ENCODE assay signal across 14 cellular contexts in genomic region chr5:122906768-122907167, GRCh38.
A peak's percentile ranks its signal among the peaks of the same experiment; 100 is the strongest.
DNase-seq lines count a peak whose midpoint lies in the region; ATAC-seq, FAIRE-seq and TF ChIP-seq lines count a peak whose summit lies in the region.
"Had no signal": no experiment of that assay in that cellular context is flagged by ENCODE, and none has a peak within 500 bp of the region (broad histone marks: within the 10 kb centered on the region; RNA-seq: fewer than 3 reads in every experiment).

No MANE protein-coding gene starts in this region.

- DNase-seq in A549 (ENCODE audit: low read depth in 1 of 2, low spot score in 1 of 2) (no peak), mammary epithelial cell (peak; percentile 8), keratinocyte (ENCODE audit: low read depth, low spot score) (no peak), RKO (ENCODE audit: low spot score) (no peak), OCI-LY7 (ENCODE audit: low spot score) (no peak), T-helper 9 cell (no peak)
- DNase-seq in stimulated activated CD4-positive, alpha-beta T cell treated with anti-CD3 and anti-CD28 coated beads, Interleukin-2, amount 100 ng/mL, for 24 hours: no peak
- DNase-seq: activated naive CD4-positive, alpha-beta T cell treated with Interleukin-2 at 50 U/mL for 16 hours; H7; lower lobe of right lung; NCI-H2171; spleen; WERI-Rb-1 had no signal

- intact Hi-C loops in mammary epithelial cell (cut with micrococcal nuclease) (no loop called here), OCI-LY7 (cut with micrococcal nuclease; ENCODE audit: unreplicated experiment) (no loop called here)

- 52% methylated on average over 4 of the region's 4 CpGs for WGBS in A549 (ENCODE audit: missing lambda C conversion rate)
- WGBS in mammary epithelial cell (ENCODE audit: low coverage, missing lambda C conversion rate): 60% methylated on average over 1 of the region's 4 CpGs

- CTCF ChIA-PET in A549 (lab: Yijun Ruan, JAX): interaction anchor here (2.9 kb wide), 1 partner anchor 11 kb away, joined by 9 read pairs; no protein-coding TSS in a partner anchor
- CTCF ChIA-PET in mammary epithelial cell (lab: Charles Lee; ENCODE audit: low non-redundant PET): no interaction called here
- CTCF ChIA-PET in OCI-LY7 (lab: Charles Lee; ENCODE audit: unreplicated experiment): no interaction called here

- H3K9ac ChIP-seq in HUES48 (ENCODE audit: low read depth, low read length): no peak overlapping the region
- no peak overlapping the region for H3K9ac ChIP-seq in mammary epithelial cell (ENCODE audit: insufficient read depth, low read length)
- H3K9ac ChIP-seq in keratinocyte (ENCODE audit: control insufficient read depth, extremely low read depth, insufficient read depth, low read length): no peak overlapping the region

- no peak for TF ChIP-seq RAD21 in A549 (conservative IDR thresholded peaks at IDR 0.05 in 1 of 2, IDR thresholded peaks at IDR 0.05 in 1 of 2)

- no peaks in the 10 kb centered on the region for H3K36me3 ChIP-seq in HUES48 (ENCODE audit: control insufficient read depth, insufficient read depth, low read length)
- H3K36me3 ChIP-seq in mammary epithelial cell (ENCODE audit: insufficient read depth, low read length): no peaks in the 10 kb centered on the region
- H3K36me3 ChIP-seq in keratinocyte (ENCODE audit: control insufficient read depth in 2 of 2, extremely low read depth in 1 of 2, insufficient read depth in 2 of 2, low read length in 2 of 2): no peaks in the 10 kb centered on the region
- H3K36me3 ChIP-seq in OCI-LY7 (ENCODE audit: insufficient read depth, low read length): no peaks in the 10 kb centered on the region
- H3K36me3 ChIP-seq: lower lobe of right lung, spleen, WERI-Rb-1 had no signal

- TF ChIP-seq CTCF in A549 (IDR thresholded peaks at IDR 0.05) (no peak), mammary epithelial cell (conservative IDR thresholded peaks at IDR 0.05 in 1 of 2, IDR thresholded peaks at IDR 0.05 in 1 of 2; ENCODE audit: extremely low read depth in 1 of 2, insufficient read depth in 1 of 2, low read depth in 1 of 2, low read length in 2 of 2) (no peak), keratinocyte (optimal IDR thresholded peaks at IDR 0.05 in 1 of 3, IDR thresholded peaks at IDR 0.05 in 1 of 3, conservative IDR thresholded peaks at IDR 0.05 in 1 of 3; ENCODE audit: extremely low read depth in 1 of 3, insufficient read depth in 2 of 3, low read length in 3 of 3) (no peak), OCI-LY7 (conservative IDR thresholded peaks at IDR 0.05; ENCODE audit: low read length) (no peak)

- peaks cover 63% of the 10 kb centered on the region for H3K79me2 ChIP-seq in mammary epithelial cell (ENCODE audit: insufficient read depth, low read length)
- peaks cover 21% of the 10 kb centered on the region for H3K79me2 ChIP-seq in keratinocyte (ENCODE audit: control insufficient read depth, insufficient read depth, low read length)
- no peaks in the 10 kb centered on the region for H3K79me2 ChIP-seq in OCI-LY7 (ENCODE audit: insufficient read depth, low read depth, low read length)

- peak overlapping the region; percentile 43 to 59; a peak in 3 of 6 replicates for H3K27ac ChIP-seq in A549
- H3K27ac ChIP-seq in HUES48 (ENCODE audit: low read depth, low read length): peak overlapping the region; percentile 53
- peak overlapping the region; percentile 48 for H3K27ac ChIP-seq in mammary epithelial cell (ENCODE audit: insufficient read depth, low read depth, low read length)
- peak overlapping the region; percentile 23 for H3K27ac ChIP-seq in keratinocyte (ENCODE audit: control insufficient read depth, insufficient read depth, low read length)
- no peak overlapping the region for H3K27ac ChIP-seq in OCI-LY7 (ENCODE audit: low read depth, low read length, poor library complexity, severe bottlenecking)
- H3K27ac ChIP-seq: lower lobe of right lung, spleen, WERI-Rb-1 had no signal

- no peak for TF ChIP-seq POLR2A in A549 (IDR thresholded peaks at IDR 0.05; ENCODE audit: low read length)

- H3K4me3 ChIP-seq in A549 (no peak overlapping the region), HUES48 (ENCODE audit: low read depth, low read length) (no peak overlapping the region), mammary epithelial cell (replicated peaks in 1 of 3; ENCODE audit: insufficient read depth in 1 of 3, low read depth in 2 of 3, low read length in 3 of 3) (no peak overlapping the region), keratinocyte (ENCODE audit: control insufficient read depth in 2 of 3, extremely low read depth in 1 of 3, insufficient read depth in 2 of 3, low read depth in 1 of 3, low read length in 3 of 3) (peak overlapping the region in 1 of 3 experiments; percentile 4), OCI-LY7 (ENCODE audit: low read depth, low read length, poor library complexity, severe bottlenecking) (no peak overlapping the region)
- H3K4me3 ChIP-seq: lower lobe of right lung, spleen had no signal

- dilution Hi-C loops in mammary epithelial cell (cut with HindIII; ENCODE audit: low sequenced_read_pairs): no loop called here
- dilution Hi-C loops in keratinocyte (cut with MboI; ENCODE audit: extremely low pct_ligation_motif_present, low sequenced_read_pairs): no loop called here

- peaks cover 23% of the 10 kb centered on the region for H3K4me1 ChIP-seq in A549
- peaks cover 14% of the 10 kb centered on the region for H3K4me1 ChIP-seq in HUES48 (ENCODE audit: control insufficient read depth, insufficient read depth, low read length)
- H3K4me1 ChIP-seq in mammary epithelial cell (ENCODE audit: insufficient read depth, low read length): peaks cover 10% of the 10 kb centered on the region
- peaks cover 14% of the 10 kb centered on the region for H3K4me1 ChIP-seq in keratinocyte (ENCODE audit: control insufficient read depth, extremely low read depth, insufficient read depth, low read length)
- H3K4me1 ChIP-seq in OCI-LY7 (ENCODE audit: insufficient read depth, low read length, poor library complexity, severe bottlenecking): no peaks in the 10 kb centered on the region

- POLR2A ChIA-PET in A549 (lab: Yijun Ruan, JAX): no interaction called here
- POLR2A ChIA-PET in OCI-LY7 (lab: Charles Lee): interaction anchor here (0.6 kb wide), 1 partner anchor 447 kb away, joined by 3 read pairs; no protein-coding TSS in a partner anchor

- H2AFZ ChIP-seq in mammary epithelial cell (ENCODE audit: low read depth, low read length): no peak overlapping the region
- no peak overlapping the region for H2AFZ ChIP-seq in keratinocyte (ENCODE audit: control insufficient read depth, low read length)
- H2AFZ ChIP-seq in OCI-LY7 (ENCODE audit: low read length): no peak overlapping the region

- no TSS peak for BruUV-seq in mammary epithelial cell (replicated peaks; lab: Mats Ljungman, UMichigan)
- no TSS peak for BruUV-seq in OCI-LY7 (replicated peaks; lab: Mats Ljungman, UMichigan)

- H3K4me2 ChIP-seq in A549 (peak overlapping the region; percentile 64), mammary epithelial cell (ENCODE audit: insufficient read depth, low read depth, low read length) (peak overlapping the region; percentile 64), keratinocyte (ENCODE audit: control insufficient read depth, extremely low read depth, insufficient read depth, low read depth, low read length) (peak overlapping the region; percentile 61), OCI-LY7 (ENCODE audit: low read length) (no peak overlapping the region)

- in situ Hi-C loops in mammary epithelial cell (cut with MboI; ENCODE audit: low sequenced_read_pairs in 2 of 2): no loop called here

- H4K20me1 ChIP-seq in mammary epithelial cell (ENCODE audit: insufficient read depth, low read length) (no peaks in the 10 kb centered on the region), keratinocyte (ENCODE audit: control insufficient read depth, extremely low read depth, insufficient read depth, low read length) (no peaks in the 10 kb centered on the region), OCI-LY7 (ENCODE audit: insufficient read depth, low read length) (no peaks in the 10 kb centered on the region)

- FAIRE-seq in A549 (lab: Jason Lieb, UNC) (no peak), keratinocyte (lab: Jason Lieb, UNC) (no peak)

- no peaks in the 10 kb centered on the region for H3K27me3 ChIP-seq in HUES48 (ENCODE audit: control insufficient read depth, insufficient read depth, low read length)
- no peaks in the 10 kb centered on the region for H3K27me3 ChIP-seq in mammary epithelial cell (ENCODE audit: insufficient read depth, low read length)
- no peaks in the 10 kb centered on the region for H3K27me3 ChIP-seq in keratinocyte (ENCODE audit: control insufficient read depth, extremely low read depth, insufficient read depth, low read length)
- H3K27me3 ChIP-seq: spleen had no signal

- ATAC-seq in A549: peak in 1 of 2 experiments; percentile 47; a peak in 3 of 6 replicates

- no peaks in the 10 kb centered on the region for H3K9me1 ChIP-seq in keratinocyte (ENCODE audit: control insufficient read depth, extremely low read depth, insufficient read depth, low read length)

- H3K9me3 ChIP-seq in A549: no peaks in the 10 kb centered on the region
- H3K9me3 ChIP-seq in HUES48 (ENCODE audit: control insufficient read depth, insufficient read depth, low read length): no peaks in the 10 kb centered on the region
- no peaks in the 10 kb centered on the region for H3K9me3 ChIP-seq in mammary epithelial cell (replicated peaks; ENCODE audit: insufficient read depth, low read length)
- no peaks in the 10 kb centered on the region for H3K9me3 ChIP-seq in keratinocyte (ENCODE audit: control insufficient read depth, low read depth, low read length)
- no peaks in the 10 kb centered on the region for H3K9me3 ChIP-seq in OCI-LY7 (ENCODE audit: low read length)
- H3K9me3 ChIP-seq: lower lobe of right lung, spleen had no signal

- no peak for TF ChIP-seq EP300 in A549 (IDR thresholded peaks at IDR 0.05)

- no peaks in the 10 kb centered on the region for H3K9me2 ChIP-seq in OCI-LY7 (ENCODE audit: insufficient read depth, low read length)

TF ChIP-seq in A549, 52 proteins besides CTCF, POLR2A, EP300 and RAD21 (continues in another document):
- TF ChIP-seq KDM5A (IDR thresholded peaks at IDR 0.05) (no peak), MYC (IDR thresholded peaks at IDR 0.05; ENCODE audit: borderline replicate concordance, low read length) (no peak), CHD2 (IDR thresholded peaks at IDR 0.05; ENCODE audit: low read length, partially characterized antibody) (no peak), E2F6 (IDR thresholded peaks at IDR 0.05; ENCODE audit: borderline replicate concordance, low read depth) (no peak), RARB (CRISPR knock-in tag; IDR thresholded peaks at IDR 0.05) (no peak), HOXA7 (CRISPR knock-in tag; IDR thresholded peaks at IDR 0.05) (no peak), SREBF2 (IDR thresholded peaks at IDR 0.05) (no peak), EHF (CRISPR knock-in tag; IDR thresholded peaks at IDR 0.05) (no peak), NR3C1 (IDR thresholded peaks at IDR 0.05) (no peak)
